6 cellular contexts compared by ENCODE assay signal in genomic region chr17:18315498-18316360, GRCh38. TPM values are rescaled to one million over a fixed set of nuclear protein-coding genes. Genes with fewer than 3 reads are reported as not detected.
DNase-seq lines count a peak whose midpoint lies in the region; ATAC-seq and TF ChIP-seq lines count a peak whose summit lies in the region.

No MANE protein-coding gene starts in this region.

- no peaks in the 10 kb centered on the region for H3K9me3 ChIP-seq in left lung

- intact Hi-C loops in left lung (cut with DNase I): no loop called here
- intact Hi-C loops in posterior vena cava (cut with DNase I): no loop called here

- TF ChIP-seq CTCF in left lung (IDR thresholded peaks at IDR 0.05): no peak

- ATAC-seq in HG02763 (IDR thresholded peaks at IDR 0.05; ENCODE audit: unreplicated experiment) (peak; percentile 2), left lung (peak; percentile 3), GM21576 (IDR thresholded peaks at IDR 0.05; ENCODE audit: unreplicated experiment) (no peak), GM19397 (IDR thresholded peaks at IDR 0.05; ENCODE audit: unreplicated experiment) (no peak)

- H3K36me3 ChIP-seq in left lung: peaks cover 0 to 62% of the 10 kb centered on the region in 2 donors

- DNase-seq in activated CD4-positive, alpha-beta T cell treated with anti-CD3 and anti-CD28 coated beads, Interleukin-2, amount 50 U/mL, for 1 hour: peak; percentile 23
- DNase-seq in left lung: peak; percentile 23 to 43
- DNase-seq in posterior vena cava (ENCODE audit: low spot score): no peak

- H3K4me1 ChIP-seq in left lung: peaks cover 50 to 89% of the 10 kb centered on the region in 2 donors

- no peaks in the 10 kb centered on the region for H3K27me3 ChIP-seq in left lung

- H3K4me3 ChIP-seq in left lung: peak overlapping the region; percentile 78 to 87

- H3K27ac ChIP-seq in left lung: peak overlapping the region; percentile 86 to 99

RNA-seq across cellular contexts. Expression of gene SMCR8, which starts 0.6 kb away (rescaled TPM):
- total RNA-seq in left lung (10 to 100 TPM; 16.7 to 23.4 TPM), posterior vena cava (10 to 100 TPM; 10.2 to 11.9 TPM)

RNA-seq across cellular contexts. Expression of gene TOP3A, which starts 0.9 kb away (rescaled TPM):
- total RNA-seq in left lung (10 to 100 TPM; 24.7 to 43.8 TPM), posterior vena cava (10 to 100 TPM; 23.2 to 28.3 TPM)

RNA-seq across cellular contexts. Expression of gene SHMT1, which starts 47.6 kb away (rescaled TPM):
- total RNA-seq in left lung (10 to 100 TPM; 38.1 to 45.3 TPM), posterior vena cava (10 to 100 TPM in 1 of 2 donors, 1 to 10 TPM in 1; 9.6 to 19.3 TPM)

RNA-seq across cellular contexts. Expression of gene MIEF2, which starts 55.3 kb away (rescaled TPM):
- total RNA-seq in left lung (10 to 100 TPM in 1 of 2 donors, 1 to 10 TPM in 1; 9.0 to 16.3 TPM), posterior vena cava (10 to 100 TPM in 1 of 2 donors, 1 to 10 TPM in 1; 7.7 to 11.3 TPM)

RNA-seq across cellular contexts. Expression of gene FLII, which starts 57.2 kb away (rescaled TPM):
- total RNA-seq in left lung (100 to 1,000 TPM; 313 to 381 TPM), posterior vena cava (100 to 1,000 TPM; 275 to 418 TPM)

Comparison
In these comparisons a context has a peak if more than half of its experiments do, and no peak if none do; other contexts are left out.
1. ATAC-seq: peak in HG02763 (single experiment) and left lung (single experiment); none in GM21576 (single experiment) and GM19397 (single experiment).